In the genomic region with DNA sequence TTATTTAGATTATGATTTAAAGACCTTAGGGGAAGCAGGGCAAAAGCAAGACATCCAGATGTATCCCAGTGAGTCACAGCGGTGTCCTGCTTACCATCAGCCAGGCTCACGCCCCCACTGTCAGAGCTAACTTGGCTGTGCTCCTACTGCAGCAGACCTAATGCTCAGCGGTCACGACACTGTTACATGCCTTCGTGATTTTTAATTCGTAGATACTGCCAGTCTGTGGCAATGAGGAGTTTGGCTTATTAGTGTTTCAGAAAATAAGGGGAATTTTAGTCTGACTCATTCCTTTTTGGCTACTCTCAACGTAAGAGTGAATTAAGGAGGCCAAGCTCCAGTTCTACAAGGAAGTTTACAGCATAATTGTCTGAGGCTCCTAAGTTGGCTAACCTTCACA, we compare ENCODE assay signal across 1 cellular context.
TF ChIP-seq lines count a peak whose summit lies in the region.

No MANE protein-coding gene starts in this region.

TF ChIP-seq in IMR-90, 13 proteins besides CTCF, POLR2A, EP300 and RAD21 (continued from another document):
- TF ChIP-seq RCOR1 (IDR thresholded peaks at IDR 0.05; ENCODE audit: insufficient replicate concordance, low read length) (no peak), FOS (IDR thresholded peaks at IDR 0.05; ENCODE audit: low read depth, low read length) (peak; percentile 69; the same call in 1 of the 2 replicates), RFX5 (IDR thresholded peaks at IDR 0.05; ENCODE audit: low read depth, low read length) (no peak), NFE2L2 (IDR thresholded peaks at IDR 0.05; ENCODE audit: low read depth, low read length) (no peak), CEBPB (IDR thresholded peaks at IDR 0.05; ENCODE audit: low read depth, low read length) (peak; percentile 90), MXI1 (IDR thresholded peaks at IDR 0.05; ENCODE audit: borderline replicate concordance, low read depth, low read length) (peak; percentile 62; the same call in 1 of the 2 replicates), MAZ (IDR thresholded peaks at IDR 0.05; ENCODE audit: borderline replicate concordance, low read depth, low read length) (peak; percentile 56; the same call in 1 of the 2 replicates)
- TF ChIP-seq, protein P1, sequence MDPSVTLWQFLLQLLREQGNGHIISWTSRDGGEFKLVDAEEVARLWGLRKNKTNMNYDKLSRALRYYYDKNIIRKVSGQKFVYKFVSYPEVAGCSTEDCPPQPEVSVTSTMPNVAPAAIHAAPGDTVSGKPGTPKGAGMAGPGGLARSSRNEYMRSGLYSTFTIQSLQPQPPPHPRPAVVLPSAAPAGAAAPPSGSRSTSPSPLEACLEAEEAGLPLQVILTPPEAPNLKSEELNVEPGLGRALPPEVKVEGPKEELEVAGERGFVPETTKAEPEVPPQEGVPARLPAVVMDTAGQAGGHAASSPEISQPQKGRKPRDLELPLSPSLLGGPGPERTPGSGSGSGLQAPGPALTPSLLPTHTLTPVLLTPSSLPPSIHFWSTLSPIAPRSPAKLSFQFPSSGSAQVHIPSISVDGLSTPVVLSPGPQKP (IDR thresholded peaks at IDR 0.05; ENCODE audit: borderline replicate concordance, low read depth, low read length): no peak
